17 cellular contexts compared by ENCODE assay signal in genomic region chr20:25361287-25361683, GRCh38. TPM values are rescaled to one million over a fixed set of nuclear protein-coding genes. Genes with fewer than 3 reads are reported as not detected.
A peak's percentile ranks its signal among the peaks of the same experiment; 100 is the strongest.
DNase-seq lines count a peak whose midpoint lies in the region; ATAC-seq, FAIRE-seq and TF ChIP-seq lines count a peak whose summit lies in the region.
"Had no signal": no experiment of that assay in that cellular context is flagged by ENCODE, and none has a peak within 500 bp of the region (broad histone marks: within the 10 kb centered on the region; RNA-seq: fewer than 3 reads in every experiment).

No MANE protein-coding gene starts in this region.

- peaks cover 70% of the 10 kb centered on the region for H3K79me2 ChIP-seq in osteoblast (ENCODE audit: insufficient read depth, low read length)

- intact Hi-C loops in activated T-helper 2 cell treated with anti-CD3 and anti-CD28 coated beads, Interferon-gamma antibody, Interleukin-2, Interleukin-4, amounts not matched to agents 10 μg/mL and 5 μg/mL and 100 μg/mL, durations not matched to agents 14 hours and 24 hours and 36 hours (cut with micrococcal nuclease): no loop called here
- intact Hi-C loops in kidney (cut with DNase I): no loop called here

- H3K4me1 ChIP-seq in osteoblast (ENCODE audit: insufficient read depth, low read length) (peaks cover 5% of the 10 kb centered on the region), kidney (ENCODE audit: control insufficient read depth in 1 of 2, insufficient read depth in 1 of 2, low read depth in 1 of 2, low read length in 2 of 2) (no peaks in the 10 kb centered on the region)
- H3K4me1 ChIP-seq: psoas muscle had no signal

- DNase-seq in cardiac fibroblast (ENCODE audit: low read depth in 2 of 2) (peak; percentile 14 to 55), osteoblast (ENCODE audit: insufficient read length, low spot score, missing footprints) (peak; percentile 62), kidney (no peak), DMS114 treated with DMSO at 0.1 percent for 48 hours (lab: John Stamatoyannopoulos, UW; ENCODE audit: unreplicated experiment) (no peak)
- DNase-seq in activated T-helper 2 cell treated with anti-CD3 and anti-CD28 coated beads, Interferon-gamma antibody, Interleukin-2, Interleukin-4, amounts not matched to agents 10 μg/mL and 5 μg/mL and 100 μg/mL, durations not matched to agents 14 hours and 24 hours and 36 hours (ENCODE audit: low spot score): no peak
- no peak for DNase-seq in activated naive CD4-positive, alpha-beta T cell treated with Interleukin-2 at 50 U/mL for 16 hours
- DNase-seq: activated CD4-positive, alpha-beta memory T cell treated with anti-CD3 and anti-CD28 coated beads, Interleukin-2, amount 10 ng/mL, durations not matched to agents 7 days and 5 days; CD4-positive, CD25-positive, alpha-beta regulatory T cell; heart right ventricle; mammary epithelial cell; psoas muscle; stimulated activated CD4-positive, alpha-beta T cell treated with anti-CD3 and anti-CD28 coated beads, Interleukin-4, amount 100 ng/mL, for 24 hours; stimulated activated naive CD8-positive, alpha-beta T cell treated with anti-CD3 and anti-CD28 coated beads, Interleukin-15, amount 100 ng/mL, for 72 hours; T-cell had no signal

- H2AFZ ChIP-seq in osteoblast (ENCODE audit: low read length): peak overlapping the region; percentile 1

- H3K27me3 Mint-ChIP-seq in activated T-helper 2 cell treated with anti-CD3 and anti-CD28 coated beads, Interferon-gamma antibody, Interleukin-2, Interleukin-4, amounts not matched to agents 10 μg/mL and 5 μg/mL and 100 μg/mL, durations not matched to agents 14 hours and 24 hours and 36 hours (ENCODE audit: low read depth): no peaks in the 10 kb centered on the region
- H3K27me3 Mint-ChIP-seq: activated CD4-positive, alpha-beta memory T cell treated with anti-CD3 and anti-CD28 coated beads, Interleukin-2, amount 10 ng/mL, durations not matched to agents 7 days and 5 days; activated naive CD4-positive, alpha-beta T cell treated with anti-CD3 and anti-CD28 coated beads, Interleukin-2, amount 50 U/mL, for 24 hours; CD4-positive, CD25-positive, alpha-beta regulatory T cell; stimulated activated naive CD8-positive, alpha-beta T cell treated with anti-CD3 and anti-CD28 coated beads, Interleukin-15, amount 100 ng/mL, for 72 hours; T-cell had no signal

- no peaks in the 10 kb centered on the region for H3K9me3 Mint-ChIP-seq in activated T-helper 2 cell treated with anti-CD3 and anti-CD28 coated beads, Interferon-gamma antibody, Interleukin-2, Interleukin-4, amounts not matched to agents 10 μg/mL and 5 μg/mL and 100 μg/mL, durations not matched to agents 14 hours and 24 hours and 36 hours
- H3K9me3 Mint-ChIP-seq: activated CD4-positive, alpha-beta memory T cell treated with anti-CD3 and anti-CD28 coated beads, Interleukin-2, amount 10 ng/mL, durations not matched to agents 7 days and 5 days; activated naive CD4-positive, alpha-beta T cell treated with anti-CD3 and anti-CD28 coated beads, Interleukin-2, amount 50 U/mL, for 24 hours; CD4-positive, CD25-positive, alpha-beta regulatory T cell; stimulated activated naive CD8-positive, alpha-beta T cell treated with anti-CD3 and anti-CD28 coated beads, Interleukin-15, amount 100 ng/mL, for 72 hours; T-cell had no signal

- no peaks in the 10 kb centered on the region for H3K27me3 ChIP-seq in osteoblast (ENCODE audit: insufficient read depth, low read length)
- H3K27me3 ChIP-seq: heart right ventricle had no signal

- ATAC-seq in GM18511 (IDR thresholded peaks at IDR 0.05; ENCODE audit: unreplicated experiment): peak; percentile 18
- ATAC-seq: psoas muscle; stimulated activated naive CD8-positive, alpha-beta T cell treated with anti-CD3 and anti-CD28 coated beads, Interleukin-15, amount 100 ng/mL, for 72 hours; T-cell had no signal

- H3K27ac ChIP-seq in osteoblast (ENCODE audit: low read depth, low read length): peak overlapping the region; percentile 40
- no peak overlapping the region for H3K27ac ChIP-seq in kidney (ENCODE audit: low read depth in 2 of 2, low read length in 2 of 2)
- H3K27ac ChIP-seq: psoas muscle had no signal

- H3K9me3 ChIP-seq in osteoblast (ENCODE audit: low read depth, low read length): no peaks in the 10 kb centered on the region
- no peaks in the 10 kb centered on the region for H3K9me3 ChIP-seq in kidney (ENCODE audit: control insufficient read depth in 1 of 2, low read length in 2 of 2)
- H3K9me3 ChIP-seq: heart right ventricle, psoas muscle had no signal

- H4K20me1 ChIP-seq in osteoblast (ENCODE audit: insufficient read depth, low read length): peaks cover 3% of the 10 kb centered on the region

- no peak for TF ChIP-seq RAD21 in Ishikawa (IDR thresholded peaks at IDR 0.05; ENCODE audit: low read depth)

- H3K9ac ChIP-seq in kidney (ENCODE audit: low read length in 2 of 2): no peak overlapping the region

- H3K4me3 ChIP-seq in cardiac fibroblast (replicated peaks in 1 of 2; ENCODE audit: low read depth in 2 of 2, low read length in 2 of 2) (no peak overlapping the region), osteoblast (ENCODE audit: insufficient read depth, low read length) (no peak overlapping the region), kidney (ENCODE audit: low read length in 2 of 2) (no peak overlapping the region)
- H3K4me3 ChIP-seq: psoas muscle had no signal

- no peak for TF ChIP-seq EP300 in Ishikawa (IDR thresholded peaks at IDR 0.05; ENCODE audit: borderline replicate concordance)

- H3K36me3 ChIP-seq in osteoblast (ENCODE audit: insufficient read depth, low read length) (no peaks in the 10 kb centered on the region), kidney (ENCODE audit: control insufficient read depth in 1 of 2, insufficient read depth in 2 of 2, low read length in 2 of 2) (no peaks in the 10 kb centered on the region)
- H3K36me3 ChIP-seq: heart right ventricle had no signal

- H3K4me2 ChIP-seq in osteoblast (ENCODE audit: insufficient read depth, low read length): peak overlapping the region; percentile 15

- no peak overlapping the region for H3K4me3 Mint-ChIP-seq in activated T-helper 2 cell treated with anti-CD3 and anti-CD28 coated beads, Interferon-gamma antibody, Interleukin-2, Interleukin-4, amounts not matched to agents 10 μg/mL and 5 μg/mL and 100 μg/mL, durations not matched to agents 14 hours and 24 hours and 36 hours (ENCODE audit: low read depth)
- H3K4me3 Mint-ChIP-seq: activated CD4-positive, alpha-beta memory T cell treated with anti-CD3 and anti-CD28 coated beads, Interleukin-2, amount 10 ng/mL, durations not matched to agents 7 days and 5 days; activated naive CD4-positive, alpha-beta T cell treated with anti-CD3 and anti-CD28 coated beads, Interleukin-2, amount 50 U/mL, for 24 hours; CD4-positive, CD25-positive, alpha-beta regulatory T cell; stimulated activated naive CD8-positive, alpha-beta T cell treated with anti-CD3 and anti-CD28 coated beads, Interleukin-15, amount 100 ng/mL, for 72 hours; T-cell had no signal

- no peaks in the 10 kb centered on the region for H3K36me3 Mint-ChIP-seq in activated T-helper 2 cell treated with anti-CD3 and anti-CD28 coated beads, Interferon-gamma antibody, Interleukin-2, Interleukin-4, amounts not matched to agents 10 μg/mL and 5 μg/mL and 100 μg/mL, durations not matched to agents 14 hours and 24 hours and 36 hours (ENCODE audit: low read depth)
- H3K36me3 Mint-ChIP-seq: activated naive CD4-positive, alpha-beta T cell treated with anti-CD3 and anti-CD28 coated beads, Interleukin-2, amount 50 U/mL, for 24 hours had no signal

- H3K4me1 Mint-ChIP-seq in activated T-helper 2 cell treated with anti-CD3 and anti-CD28 coated beads, Interferon-gamma antibody, Interleukin-2, Interleukin-4, amounts not matched to agents 10 μg/mL and 5 μg/mL and 100 μg/mL, durations not matched to agents 14 hours and 24 hours and 36 hours (ENCODE audit: low read depth): peaks cover 2% of the 10 kb centered on the region

- no peak for TF ChIP-seq CTCF in cardiac fibroblast (IDR thresholded peaks at IDR 0.05; ENCODE audit: low read depth, low read length)
- TF ChIP-seq CTCF in osteoblast (IDR thresholded peaks at IDR 0.05; ENCODE audit: extremely low read depth, low read depth, low read length): no peak
- TF ChIP-seq CTCF in kidney (IDR thresholded peaks at IDR 0.05; ENCODE audit: borderline replicate concordance, extremely low read depth, insufficient read depth): no peak

- H3K27ac Mint-ChIP-seq in activated T-helper 2 cell treated with anti-CD3 and anti-CD28 coated beads, Interferon-gamma antibody, Interleukin-2, Interleukin-4, amounts not matched to agents 10 μg/mL and 5 μg/mL and 100 μg/mL, durations not matched to agents 14 hours and 24 hours and 36 hours: no peak overlapping the region
- H3K27ac Mint-ChIP-seq: activated CD4-positive, alpha-beta memory T cell treated with anti-CD3 and anti-CD28 coated beads, Interleukin-2, amount 10 ng/mL, durations not matched to agents 7 days and 5 days; stimulated activated naive CD8-positive, alpha-beta T cell treated with anti-CD3 and anti-CD28 coated beads, Interleukin-15, amount 100 ng/mL, for 72 hours; T-cell had no signal

- FAIRE-seq in kidney (lab: Jason Lieb, UNC): no peak

TF ChIP-seq in Ishikawa, 13 proteins besides CTCF, POLR2A, EP300 and RAD21 (continues in another document):
- TF ChIP-seq FOXM1 (IDR thresholded peaks at IDR 0.05; ENCODE audit: borderline replicate concordance, low read depth): no peak
- peak; percentile 75 for TF ChIP-seq TEAD4 (IDR thresholded peaks at IDR 0.05)
- no peak for TF ChIP-seq USF1 (IDR thresholded peaks at IDR 0.05)

RNA-seq across cellular contexts. Expression of gene ABHD12, which starts 29.4 kb away (rescaled TPM):
- 29.7 and 35.1 TPM in 2 replicates for total RNA-seq in osteoblast
- total RNA-seq in activated T-helper 2 cell treated with anti-CD3 and anti-CD28 coated beads, Interferon-gamma antibody, Interleukin-2, Interleukin-4, amounts not matched to agents 10 μg/mL and 5 μg/mL and 100 μg/mL, durations not matched to agents 14 hours and 24 hours and 36 hours: 29.0 and 29.5 TPM in 2 replicates
- total RNA-seq in kidney: 61.5 TPM
- 68.1 TPM for polyA plus RNA-seq in kidney (ENCODE audit: insufficient read depth, low read depth, low replicate concordance)

RNA-seq across cellular contexts. Expression of gene GINS1, which starts 46.2 kb away (rescaled TPM):
- total RNA-seq in osteoblast (2.2 and 2.4 TPM in 2 replicates), kidney (2.4 TPM)
- 33.5 and 36.3 TPM in 2 replicates for total RNA-seq in activated T-helper 2 cell treated with anti-CD3 and anti-CD28 coated beads, Interferon-gamma antibody, Interleukin-2, Interleukin-4, amounts not matched to agents 10 μg/mL and 5 μg/mL and 100 μg/mL, durations not matched to agents 14 hours and 24 hours and 36 hours
- 1.1 TPM for polyA plus RNA-seq in kidney (ENCODE audit: insufficient read depth, low read depth, low replicate concordance)

Comparison
In these comparisons a context has a peak if more than half of its experiments do, and no peak if none do; other contexts are left out.
1. DNase-seq: peak in cardiac fibroblast (2 of 2) and osteoblast (single experiment); none in activated T-helper 2 cell treated with anti-CD3 and anti-CD28 coated beads, Interferon-gamma antibody, Interleukin-2, Interleukin-4, amounts not matched to agents 10 μg/mL and 5 μg/mL and 100 μg/mL, durations not matched to agents 14 hours and 24 hours and 36 hours (single experiment), activated naive CD4-positive, alpha-beta T cell treated with Interleukin-2 at 50 U/mL for 16 hours (single experiment), kidney (single experiment) and DMS114 treated with DMSO at 0.1 percent for 48 hours (single experiment).
2. RNA of gene GINS1, which starts 46.2 kb away (total RNA-seq): 33.5 to 36.3 TPM in activated T-helper 2 cell treated with anti-CD3 and anti-CD28 coated beads, Interferon-gamma antibody, Interleukin-2, Interleukin-4, amounts not matched to agents 10 μg/mL and 5 μg/mL and 100 μg/mL, durations not matched to agents 14 hours and 24 hours and 36 hours; 2.4 TPM in kidney (single experiment) and 2.2 to 2.4 TPM in osteoblast; every median in the first group is over 10 times any median in the second.